ENCODE assay signal across 8 cellular contexts in the genomic region with DNA sequence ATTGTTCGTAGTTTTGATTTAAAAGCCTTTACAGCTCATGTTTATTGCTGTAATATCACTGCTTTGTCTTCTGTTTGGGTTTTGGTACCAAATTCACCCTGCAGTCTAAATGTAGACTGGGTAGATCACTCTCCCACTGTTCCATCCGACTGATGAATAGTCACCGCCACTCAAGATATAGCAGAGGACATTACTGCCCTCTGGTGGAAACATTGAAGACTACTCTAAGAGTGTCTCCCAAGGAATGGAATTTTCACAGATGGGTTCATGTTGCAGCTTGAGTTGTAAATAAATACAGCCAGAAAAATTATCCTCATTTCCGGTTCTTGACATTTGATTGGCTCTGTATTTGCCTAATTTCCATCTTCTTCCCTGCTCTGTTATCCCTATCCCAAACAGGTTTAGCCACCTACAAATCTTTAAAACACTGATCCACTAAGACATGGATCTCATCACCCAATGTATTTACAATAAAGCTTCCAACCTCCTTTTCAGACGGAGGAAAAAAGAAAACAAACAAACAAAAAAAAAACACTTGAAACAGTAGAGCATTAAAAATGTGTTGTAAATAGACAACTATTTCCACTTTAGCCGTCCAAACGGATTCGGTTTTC.
DNase-seq lines count a peak whose midpoint lies in the region; ATAC-seq lines count a peak whose summit lies in the region.

No MANE protein-coding gene starts in this region.

- H3K4me1 Mint-ChIP-seq in T-helper 17 cell: no peaks in the 10 kb centered on the region

- H3K36me3 Mint-ChIP-seq in T-helper 17 cell (ENCODE audit: low read depth): no peaks in the 10 kb centered on the region

- H3K27me3 Mint-ChIP-seq in T-helper 17 cell: peaks cover 7% of the 10 kb centered on the region

- ATAC-seq in GM18867 (IDR thresholded peaks at IDR 0.05; ENCODE audit: unreplicated experiment): peak; percentile 98
- ATAC-seq in HG02938 (IDR thresholded peaks at IDR 0.05; ENCODE audit: unreplicated experiment): peak; percentile 93
- peak; percentile 76 for ATAC-seq in T-helper 17 cell

- no peaks in the 10 kb centered on the region for H3K9me3 ChIP-seq in T-helper 17 cell (ENCODE audit: control insufficient read depth, low read length, poor library complexity, severe bottlenecking)

- H3K27ac Mint-ChIP-seq in T-helper 17 cell: no peak overlapping the region

- H3K4me3 Mint-ChIP-seq in T-helper 17 cell: no peak overlapping the region

- DNase-seq in CMK (ENCODE audit: low read depth) (peak; percentile 31), NCI-H1105 (lab: John Stamatoyannopoulos, UW) (peak; percentile 69), T-helper 17 cell (no peak), fibroblast of the conjunctiva (ENCODE audit: low read depth) (peak; percentile 44), occipital lobe (lab: John Stamatoyannopoulos, UW) (peak; percentile 0), T-helper 9 cell (no peak)

Comparison
In these comparisons a context has a peak if more than half of its experiments do, and no peak if none do; other contexts are left out.
1. DNase-seq: peak in CMK (single experiment), NCI-H1105 (single experiment), fibroblast of the conjunctiva (single experiment) and occipital lobe (single experiment); none in T-helper 17 cell (0 of 3) and T-helper 9 cell (single experiment).
2. Peak in every context shown above with its lines, with median percentiles within 50 percentile points of each other: ATAC-seq.